ENCODE assay signal across 26 cellular contexts in genomic region chr4:38764292-38764691, GRCh38. TPM values are rescaled to one million over a fixed set of nuclear protein-coding genes. Genes with fewer than 3 reads are reported as not detected.
"Had no signal": no experiment of that assay in that cellular context is flagged by ENCODE, and none has a peak within 500 bp of the region (broad histone marks: within the 10 kb centered on the region; RNA-seq: fewer than 3 reads in every experiment).

No MANE protein-coding gene starts in this region.

- ATAC-seq: effector memory CD8-positive, alpha-beta T cell; esophagus mucosa; natural killer cell; stimulated activated naive B cell treated with anti-CD40 and anti-IgM and Interleukin-4, amounts not matched to agents 10 μg/mL and 1 μg/mL and 100 μg/mL, for 72 hours had no signal

- DNase-seq: activated CD4-positive, alpha-beta memory T cell treated with anti-CD3 and anti-CD28 coated beads for 36 hours; activated CD4-positive, alpha-beta T cell treated with anti-CD3 and anti-CD28 coated beads for 48 hours; activated CD4-positive, CD25-positive, alpha-beta regulatory T cell; activated naive CD4-positive, alpha-beta T cell treated with Interleukin-2 at 50 U/mL for 16 hours; activated naive CD8-positive, alpha-beta T cell treated with anti-CD3 and anti-CD28 coated beads for 36 hours; activated T-cell treated with anti-CD3 and anti-CD28 coated beads, Interleukin-2, amount 50 U/mL, for 48 hours; central memory CD4-positive, alpha-beta T cell; effector memory CD8-positive, alpha-beta T cell; foreskin melanocyte; kidney; natural killer cell; retina; sigmoid colon; stimulated activated CD4-positive, alpha-beta T cell treated with anti-CD3 and anti-CD28 coated beads, Interleukin-15, amount 100 ng/mL, for 24 hours; stimulated activated naive B cell treated with anti-CD40 and anti-IgM and Interleukin-4, amounts not matched to agents 10 μg/mL and 1 μg/mL and 100 μg/mL, for 72 hours; testis; trophoblast cell; uterus had no signal

- H3K27me3 Mint-ChIP-seq: activated CD4-positive, alpha-beta memory T cell treated with anti-CD3 and anti-CD28 coated beads for 36 hours; activated naive CD8-positive, alpha-beta T cell treated with anti-CD3 and anti-CD28 coated beads for 36 hours; progenitor cell of endocrine pancreas; stimulated activated naive B cell treated with anti-CD40 and anti-IgM and Interleukin-4, amounts not matched to agents 10 μg/mL and 1 μg/mL and 100 μg/mL, for 72 hours had no signal

- H3K27me3 ChIP-seq: sigmoid colon, testis, uterus had no signal

- H3K4me1 ChIP-seq: uterus had no signal

- H3K36me3 ChIP-seq: sigmoid colon, uterus had no signal

- H3K9me3 Mint-ChIP-seq: effector memory CD8-positive, alpha-beta T cell; natural killer cell had no signal

- H3K36me3 Mint-ChIP-seq: activated CD4-positive, alpha-beta memory T cell treated with anti-CD3 and anti-CD28 coated beads for 36 hours; activated naive CD8-positive, alpha-beta T cell treated with anti-CD3 and anti-CD28 coated beads for 36 hours; natural killer cell had no signal

- H3K9me3 ChIP-seq: sigmoid colon, testis, uterus had no signal

- H3K4me3 Mint-ChIP-seq: activated CD4-positive, alpha-beta memory T cell treated with anti-CD3 and anti-CD28 coated beads for 36 hours; activated naive CD8-positive, alpha-beta T cell treated with anti-CD3 and anti-CD28 coated beads for 36 hours; effector memory CD8-positive, alpha-beta T cell; natural killer cell; stimulated activated naive B cell treated with anti-CD40 and anti-IgM and Interleukin-4, amounts not matched to agents 10 μg/mL and 1 μg/mL and 100 μg/mL, for 72 hours had no signal

- H3K27ac Mint-ChIP-seq: activated CD4-positive, alpha-beta memory T cell treated with anti-CD3 and anti-CD28 coated beads for 36 hours; activated naive CD8-positive, alpha-beta T cell treated with anti-CD3 and anti-CD28 coated beads for 36 hours; effector memory CD8-positive, alpha-beta T cell; natural killer cell; progenitor cell of endocrine pancreas had no signal

- H3K4me3 ChIP-seq: lung, sigmoid colon, smooth muscle cell, testis, uterus had no signal

- H3K27ac ChIP-seq: sigmoid colon, testis, uterus had no signal

- H3K4me2 ChIP-seq: smooth muscle cell had no signal

RNA-seq across cellular contexts. Expression of gene TLR10, which starts 18.5 kb away (rescaled TPM):
- total RNA-seq: astrocyte, dermis microvascular lymphatic vessel endothelial cell, endothelial cell of umbilical vein, osteocyte, smooth muscle cell had no signal
- polyA plus RNA-seq: endothelial cell of umbilical vein, smooth muscle cell had no signal
